In genomic region chr15:69509131-69509530, GRCh38 we compare ENCODE assay signal across 17 cellular contexts. TPM values are rescaled to one million over a fixed set of nuclear protein-coding genes. Genes with fewer than 3 reads are reported as not detected.
DNase-seq lines count a peak whose midpoint lies in the region; ATAC-seq and TF ChIP-seq lines count a peak whose summit lies in the region.
"Had no signal": no experiment of that assay in that cellular context is flagged by ENCODE, and none has a peak within 500 bp of the region (broad histone marks: within the 10 kb centered on the region; RNA-seq: fewer than 3 reads in every experiment).

No MANE protein-coding gene starts in this region.

- ATAC-seq in activated naive CD4-positive, alpha-beta T cell treated with anti-CD3 and anti-CD28 coated beads, Interleukin-2, amount 50 U/mL, for 72 hours: peak; percentile 37 to 59
- ATAC-seq in foreskin keratinocyte: peak; percentile 25
- no peak for ATAC-seq in HG03460 (IDR thresholded peaks at IDR 0.05; ENCODE audit: unreplicated experiment)
- ATAC-seq: HepG2, right cardiac atrium had no signal

- H3K27me3 ChIP-seq in foreskin keratinocyte: peaks cover 22% of the 10 kb centered on the region
- H3K27me3 ChIP-seq: SJSA1 had no signal

- H3K9me3 Mint-ChIP-seq in activated naive CD4-positive, alpha-beta T cell treated with anti-CD3 and anti-CD28 coated beads, Interleukin-2, amount 50 U/mL, for 72 hours: peaks cover 0 to 6% of the 10 kb centered on the region in 2 donors
- H3K9me3 Mint-ChIP-seq: T-helper 2 cell treated with Interferon-gamma antibody and Interleukin-4, amounts not matched to agents 5 μg/mL and 100 μg/mL, for 36 hours had no signal

- H3K4me1 ChIP-seq in foreskin keratinocyte: no peaks in the 10 kb centered on the region

- no peak for DNase-seq in activated naive CD4-positive, alpha-beta T cell treated with anti-CD3 and anti-CD28 coated beads, Interleukin-2, amount 50 U/mL, for 72 hours (ENCODE audit: low spot score in 2 of 2)
- no peak for DNase-seq in activated naive CD4-positive, alpha-beta T cell treated with anti-CD3 and anti-CD28 coated beads, Interleukin-2, amount 50 U/mL, for 16 hours
- peak; percentile 37 for DNase-seq in RPMI7951 (ENCODE audit: low read depth)
- DNase-seq in foreskin keratinocyte: peak; percentile 12 to 24
- peak; percentile 56 for DNase-seq in stromal cell of bone marrow (ENCODE audit: low read depth)
- DNase-seq in LoVo (ENCODE audit: low spot score): no peak
- no peak for DNase-seq in cerebellum (ENCODE audit: low spot score)
- DNase-seq: cerebellar nuclear complex, EL, foreskin melanocyte, NCI-H2081 treated with DMSO at 0.1 percent for 48 hours, NCI-H510A treated with DMSO at 0.1 percent for 48 hours, right cardiac atrium had no signal

- H3K27ac Mint-ChIP-seq in activated naive CD4-positive, alpha-beta T cell treated with anti-CD3 and anti-CD28 coated beads, Interleukin-2, amount 50 U/mL, for 72 hours: no peak overlapping the region
- H3K27ac Mint-ChIP-seq: T-helper 2 cell treated with Interferon-gamma antibody and Interleukin-4, amounts not matched to agents 5 μg/mL and 100 μg/mL, for 36 hours had no signal

- H3K36me3 Mint-ChIP-seq in activated naive CD4-positive, alpha-beta T cell treated with anti-CD3 and anti-CD28 coated beads, Interleukin-2, amount 50 U/mL, for 72 hours: no peaks in the 10 kb centered on the region

- no peak overlapping the region for H3K27ac ChIP-seq in foreskin keratinocyte
- H3K27ac ChIP-seq: SJSA1 had no signal

- TF ChIP-seq CTCF in foreskin keratinocyte (conservative IDR thresholded peaks at IDR 0.05): no peak

RNA-seq across cellular contexts. Expression of gene RPLP1, which starts 56.5 kb away (rescaled TPM):
- 1,000 to 10,000 TPM; 2,158 to 2,424 TPM for total RNA-seq in activated naive CD4-positive, alpha-beta T cell treated with anti-CD3 and anti-CD28 coated beads, Interleukin-2, amount 50 U/mL, for 72 hours
- 269 and 279 TPM in 2 replicates for total RNA-seq in RPMI7951 (2014; rRNA removed; shearing (Covaris generic))
- total RNA-seq in foreskin keratinocyte: 636 and 760 TPM in 2 replicates
- polyA plus RNA-seq in foreskin keratinocyte: 3,232 and 3,373 TPM in 2 replicates
- total RNA-seq in cerebellum: 45.1 TPM

Comparison
In these comparisons a context has a peak if more than half of its experiments do, and no peak if none do; other contexts are left out.
1. DNase-seq: peak in RPMI7951 (single experiment), foreskin keratinocyte (2 of 2) and stromal cell of bone marrow (single experiment); none in activated naive CD4-positive, alpha-beta T cell treated with anti-CD3 and anti-CD28 coated beads, Interleukin-2, amount 50 U/mL, for 72 hours (0 of 2), activated naive CD4-positive, alpha-beta T cell treated with anti-CD3 and anti-CD28 coated beads, Interleukin-2, amount 50 U/mL, for 16 hours (single experiment), LoVo (single experiment) and cerebellum (single experiment).